Comparison of ENCODE assay signal across 17 cellular contexts in genomic region chr21:20167059-20167458, GRCh38.
"Had no signal": no experiment of that assay in that cellular context is flagged by ENCODE, and none has a peak within 500 bp of the region (broad histone marks: within the 10 kb centered on the region; RNA-seq: fewer than 3 reads in every experiment).

No MANE protein-coding gene starts in this region.

- DNase-seq: dermis blood vessel endothelial cell; dorsolateral prefrontal cortex; effector CD4-positive, alpha-beta T cell; effector memory CD4-positive, alpha-beta T cell; foreskin keratinocyte; heart left ventricle; hypothalamus; left cardiac atrium; left ventricle myocardium superior; mammary epithelial cell; mesendoderm; midbrain had no signal

- H3K27me3 ChIP-seq: dorsolateral prefrontal cortex, esophagus muscularis mucosa, foreskin keratinocyte, gastroesophageal sphincter, heart left ventricle, hepatocyte had no signal

- H3K9me3 ChIP-seq: esophagus muscularis mucosa, gastroesophageal sphincter, heart left ventricle had no signal

- ATAC-seq: foreskin keratinocyte, gastroesophageal sphincter, heart left ventricle, left cardiac atrium, left ventricle myocardium superior had no signal

- H3K4me1 ChIP-seq: esophagus muscularis mucosa, foreskin keratinocyte, gastroesophageal sphincter, heart left ventricle had no signal

- H3K27ac ChIP-seq: coronary artery, dorsolateral prefrontal cortex, esophagus muscularis mucosa, foreskin keratinocyte, gastroesophageal sphincter, heart left ventricle, hepatocyte had no signal

- H3K4me3 ChIP-seq: coronary artery, dorsolateral prefrontal cortex, esophagus muscularis mucosa, gastroesophageal sphincter, heart left ventricle, hepatocyte, lung had no signal

- H3K36me3 ChIP-seq: esophagus muscularis mucosa, gastroesophageal sphincter, heart left ventricle had no signal
